In the genomic region with DNA sequence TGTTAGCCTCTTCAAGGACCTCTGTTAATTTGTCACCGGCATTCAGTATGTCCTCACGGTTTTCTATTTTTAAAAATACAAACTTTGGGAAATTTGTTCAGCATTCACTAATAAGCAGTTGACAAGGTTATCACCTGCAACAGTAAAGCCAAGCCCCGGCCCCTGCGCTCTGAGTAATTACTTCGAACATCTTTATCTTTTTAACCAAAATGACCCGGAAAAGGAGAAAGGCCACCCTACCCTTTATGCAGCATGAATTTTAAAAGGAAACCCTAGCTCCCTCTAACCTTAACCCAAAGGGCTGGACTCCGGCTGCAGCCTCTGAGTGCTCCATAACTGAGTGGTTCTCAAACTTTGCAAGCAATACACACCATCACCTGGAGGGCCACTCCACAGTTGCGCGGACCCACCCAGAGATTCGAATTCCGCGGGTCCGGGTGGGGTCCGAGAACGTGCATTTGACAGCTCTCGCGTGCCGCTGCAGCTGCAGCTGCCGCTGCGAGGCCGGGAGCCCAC, we compare ENCODE assay signal across 8 cellular contexts. TPM values are rescaled to one million over a fixed set of nuclear protein-coding genes. Genes with fewer than 3 reads are reported as not detected.
A peak's percentile ranks its signal among the peaks of the same experiment; 100 is the strongest.
DNase-seq lines count a peak whose midpoint lies in the region; ATAC-seq and TF ChIP-seq lines count a peak whose summit lies in the region.

No MANE protein-coding gene starts in this region.

- peak overlapping the region; percentile 78 to 98 (median 96) for H3K27ac ChIP-seq in BLaER1 treated with 17β-estradiol and CSF1 and Interleukin-3, amounts not matched to agents 10 nM and 100 nM
- peak overlapping the region; percentile 78 for H3K27ac ChIP-seq in RWPE2 (ENCODE audit: poor library complexity, severe bottlenecking)

- peaks cover 31 to 50% (median 42%) of the 10 kb centered on the region in 11 experiments for H3K36me3 ChIP-seq in BLaER1 treated with 17β-estradiol and CSF1 and Interleukin-3, amounts not matched to agents 10 nM and 100 nM
- H3K36me3 ChIP-seq in RWPE2 (ENCODE audit: low read depth) (peaks cover 45% of the 10 kb centered on the region), skeletal muscle satellite cell (ENCODE audit: insufficient read depth, low read length) (peaks cover 3% of the 10 kb centered on the region)

- H3K4me2 ChIP-seq in BLaER1 treated with 17β-estradiol and CSF1 and Interleukin-3, amounts not matched to agents 10 nM and 100 nM: peak overlapping the region; percentile 80 to 98 (median 91)
- peak overlapping the region; percentile 97 for H3K4me2 ChIP-seq in skeletal muscle satellite cell (ENCODE audit: low read length)

- DNase-seq in RWPE2 (ENCODE audit: low spot score) (no peak), fibroblast of mammary gland (ENCODE audit: low read depth) (no peak), CD1c-positive myeloid dendritic cell (ENCODE audit: extremely low spot score) (no peak)
- DNase-seq in stimulated activated CD4-positive, alpha-beta T cell treated with anti-CD3 and anti-CD28 coated beads, Interleukin-4, amount 100 ng/mL, for 1 hour: no peak

- peaks cover 12 to 24% (median 20%) of the 10 kb centered on the region in 10 experiments for H3K4me1 ChIP-seq in BLaER1 treated with 17β-estradiol and CSF1 and Interleukin-3, amounts not matched to agents 10 nM and 100 nM
- peaks cover 9% of the 10 kb centered on the region for H3K4me1 ChIP-seq in RWPE2 (ENCODE audit: insufficient read depth, poor library complexity, severe bottlenecking)
- peaks cover 4% of the 10 kb centered on the region for H3K4me1 ChIP-seq in skeletal muscle satellite cell (ENCODE audit: control insufficient read depth, insufficient read depth, low read length)

- H3K27me3 ChIP-seq in BLaER1 treated with 17β-estradiol and CSF1 and Interleukin-3, amounts not matched to agents 10 nM and 100 nM: no peaks in the 10 kb centered on the region
- H3K27me3 ChIP-seq in RWPE2 (ENCODE audit: insufficient read depth, poor library complexity, severe bottlenecking) (no peaks in the 10 kb centered on the region), skeletal muscle satellite cell (ENCODE audit: control insufficient read depth, insufficient read depth, low read length) (no peaks in the 10 kb centered on the region)

- TF ChIP-seq CTCF in RWPE2 (IDR thresholded peaks at IDR 0.05; ENCODE audit: poor library complexity, severe bottlenecking) (no peak), fibroblast of mammary gland (conservative IDR thresholded peaks at IDR 0.05; ENCODE audit: control insufficient read depth, insufficient read depth, low read depth, low read length) (no peak)

- H4K20me1 ChIP-seq in BLaER1 treated with 17β-estradiol and CSF1 and Interleukin-3, amounts not matched to agents 10 nM and 100 nM: peaks cover 3 to 38% (median 25%) of the 10 kb centered on the region in 11 experiments; a peak in 19 of 22 replicates

- H3K9ac ChIP-seq in BLaER1 treated with 17β-estradiol and CSF1 and Interleukin-3, amounts not matched to agents 10 nM and 100 nM: peak overlapping the region; percentile 87 to 98 (median 96)
- H3K9ac ChIP-seq in skeletal muscle satellite cell (ENCODE audit: low read depth, low read length): peak overlapping the region; percentile 97

- H3K4me3 ChIP-seq in BLaER1 treated with 17β-estradiol and CSF1 and Interleukin-3, amounts not matched to agents 10 nM and 100 nM: peak overlapping the region; percentile 67 to 96 (median 89)
- H3K4me3 ChIP-seq in RWPE2 (ENCODE audit: severe bottlenecking) (peak overlapping the region; percentile 89), fibroblast of mammary gland (ENCODE audit: control insufficient read depth, low read depth, low read length) (peak overlapping the region; percentile 80), skeletal muscle satellite cell (ENCODE audit: low read length) (peak overlapping the region; percentile 94)

- ATAC-seq in GM21737 (IDR thresholded peaks at IDR 0.05; ENCODE audit: unreplicated experiment) (peak; percentile 29), RWPE2 (ENCODE audit: low read depth) (peak; percentile 37), GM18870 (IDR thresholded peaks at IDR 0.05; ENCODE audit: unreplicated experiment) (no peak)

- H3K9me3 ChIP-seq in BLaER1 treated with 17β-estradiol and CSF1 and Interleukin-3, amounts not matched to agents 10 nM and 100 nM (replicated peaks in 1 of 11): peaks cover 31 to 39% (median 35%) of the 10 kb centered on the region in 11 experiments
- H3K9me3 ChIP-seq in RWPE2 (ENCODE audit: severe bottlenecking) (no peaks in the 10 kb centered on the region), skeletal muscle satellite cell (replicated peaks; ENCODE audit: low read length) (no peaks in the 10 kb centered on the region)

RNA-seq across cellular contexts. Expression of a gene that starts 0.9 kb away (rescaled TPM):
- total RNA-seq in skeletal muscle satellite cell (2012; rRNA removed): 37.0 and 41.5 TPM in 2 replicates

RNA-seq across cellular contexts. Expression of a gene that starts 14.9 kb away (rescaled TPM):
- 5.3 and 6.3 TPM in 2 replicates for total RNA-seq in skeletal muscle satellite cell (2012; rRNA removed)

RNA-seq across cellular contexts. Expression of a gene that starts 46.2 kb away (rescaled TPM):
- 21.0 and 24.6 TPM in 2 replicates for total RNA-seq in skeletal muscle satellite cell (2012; rRNA removed)
